In genomic region chr11:134468081-134468668, GRCh38 we compare ENCODE assay signal across 16 cellular contexts.
"Had no signal": no experiment of that assay in that cellular context is flagged by ENCODE, and none has a peak within 500 bp of the region (broad histone marks: within the 10 kb centered on the region; RNA-seq: fewer than 3 reads in every experiment).

No MANE protein-coding gene starts in this region.

- H3K9me3 ChIP-seq: esophagus squamous epithelium, left lung, suprapubic skin had no signal

- H3K4me1 Mint-ChIP-seq: activated CD4-positive, alpha-beta T cell treated with anti-CD3 and anti-CD28 coated beads for 36 hours; activated naive CD8-positive, alpha-beta T cell treated with anti-CD3 and anti-CD28 coated beads, Interleukin-2, amount 50 U/mL, for 24 hours; stimulated activated memory B cell treated with anti-CD40 and anti-IgM and Interleukin-4, amounts not matched to agents 10 μg/mL and 1 μg/mL and 100 μg/mL, for 72 hours had no signal

- H3K4me3 Mint-ChIP-seq: activated CD4-positive, alpha-beta T cell treated with anti-CD3 and anti-CD28 coated beads for 36 hours; activated CD8-positive, alpha-beta T cell treated with anti-CD3 and anti-CD28 coated beads for 36 hours; activated naive CD8-positive, alpha-beta T cell treated with anti-CD3 and anti-CD28 coated beads, Interleukin-2, amount 50 U/mL, for 24 hours; activated T-helper 1 cell treated with anti-CD3 and anti-CD28 coated beads, Interleukin-12 subunit alpha, Interleukin-12 subunit beta, Interleukin-2, Interleukin-4 antibody, amounts not matched to agents 30 ng/mL and 10 ng/mL and 1 ng/mL, durations not matched to agents 14 hours and 24 hours and 36 hours; neural crest cell; stimulated activated memory B cell treated with anti-CD40 and anti-IgM and Interleukin-4, amounts not matched to agents 10 μg/mL and 1 μg/mL and 100 μg/mL, for 72 hours had no signal

- H3K4me3 ChIP-seq: esophagus squamous epithelium, left lung, skin epidermis, suprapubic skin had no signal

- H3K27ac Mint-ChIP-seq: activated CD4-positive, alpha-beta T cell treated with anti-CD3 and anti-CD28 coated beads for 36 hours; activated CD8-positive, alpha-beta T cell treated with anti-CD3 and anti-CD28 coated beads for 36 hours; activated naive CD8-positive, alpha-beta T cell treated with anti-CD3 and anti-CD28 coated beads, Interleukin-2, amount 50 U/mL, for 24 hours; activated T-helper 1 cell treated with anti-CD3 and anti-CD28 coated beads, Interleukin-12 subunit alpha, Interleukin-12 subunit beta, Interleukin-2, Interleukin-4 antibody, amounts not matched to agents 30 ng/mL and 10 ng/mL and 1 ng/mL, durations not matched to agents 14 hours and 24 hours and 36 hours; stimulated activated memory B cell treated with anti-CD40 and anti-IgM and Interleukin-4, amounts not matched to agents 10 μg/mL and 1 μg/mL and 100 μg/mL, for 72 hours had no signal

- H2AFZ ChIP-seq: parathyroid adenoma had no signal

- H3K9ac ChIP-seq: parathyroid adenoma had no signal

- H3K9me3 Mint-ChIP-seq: activated CD8-positive, alpha-beta T cell treated with anti-CD3 and anti-CD28 coated beads for 36 hours; activated naive CD8-positive, alpha-beta T cell treated with anti-CD3 and anti-CD28 coated beads, Interleukin-2, amount 50 U/mL, for 24 hours; activated T-helper 1 cell treated with anti-CD3 and anti-CD28 coated beads, Interleukin-12 subunit alpha, Interleukin-12 subunit beta, Interleukin-2, Interleukin-4 antibody, amounts not matched to agents 30 ng/mL and 10 ng/mL and 1 ng/mL, durations not matched to agents 14 hours and 24 hours and 36 hours; neural crest cell; stimulated activated memory B cell treated with anti-CD40 and anti-IgM and Interleukin-4, amounts not matched to agents 10 μg/mL and 1 μg/mL and 100 μg/mL, for 72 hours had no signal

- ATAC-seq: activated CD4-positive, alpha-beta T cell treated with anti-CD3 and anti-CD28 coated beads for 36 hours; activated CD8-positive, alpha-beta T cell treated with anti-CD3 and anti-CD28 coated beads for 36 hours; activated naive CD8-positive, alpha-beta T cell treated with anti-CD3 and anti-CD28 coated beads, Interleukin-2, amount 50 U/mL, for 24 hours; left lung; stimulated activated memory B cell treated with anti-CD40 and anti-IgM and Interleukin-4, amounts not matched to agents 10 μg/mL and 1 μg/mL and 100 μg/mL, for 72 hours had no signal

- H3K36me3 ChIP-seq: esophagus squamous epithelium, left lung, suprapubic skin, WERI-Rb-1 had no signal

- H3K36me3 Mint-ChIP-seq: stimulated activated memory B cell treated with anti-CD40 and anti-IgM and Interleukin-4, amounts not matched to agents 10 μg/mL and 1 μg/mL and 100 μg/mL, for 72 hours had no signal

- H3K4me1 ChIP-seq: left lung, parathyroid adenoma had no signal

- H3K27ac ChIP-seq: esophagus squamous epithelium, left lung, parathyroid adenoma, skin epidermis, suprapubic skin, WERI-Rb-1 had no signal

- DNase-seq: activated CD4-positive, alpha-beta T cell treated with anti-CD3 and anti-CD28 coated beads for 36 hours; activated CD8-positive, alpha-beta memory T cell treated with anti-CD3 and anti-CD28 coated beads, Interleukin-2, amount 50 U/mL, for 48 hours; activated CD8-positive, alpha-beta T cell treated with anti-CD3 and anti-CD28 coated beads for 36 hours; activated naive CD4-positive, alpha-beta T cell; activated naive CD8-positive, alpha-beta T cell treated with anti-CD3 and anti-CD28 coated beads, Interleukin-2, amount 50 U/mL, for 24 hours; esophagus squamous epithelium; foreskin fibroblast; left lung; mesenchymal stem cell; WERI-Rb-1 had no signal
